ENCODE assay signal across 13 cellular contexts in the genomic region with DNA sequence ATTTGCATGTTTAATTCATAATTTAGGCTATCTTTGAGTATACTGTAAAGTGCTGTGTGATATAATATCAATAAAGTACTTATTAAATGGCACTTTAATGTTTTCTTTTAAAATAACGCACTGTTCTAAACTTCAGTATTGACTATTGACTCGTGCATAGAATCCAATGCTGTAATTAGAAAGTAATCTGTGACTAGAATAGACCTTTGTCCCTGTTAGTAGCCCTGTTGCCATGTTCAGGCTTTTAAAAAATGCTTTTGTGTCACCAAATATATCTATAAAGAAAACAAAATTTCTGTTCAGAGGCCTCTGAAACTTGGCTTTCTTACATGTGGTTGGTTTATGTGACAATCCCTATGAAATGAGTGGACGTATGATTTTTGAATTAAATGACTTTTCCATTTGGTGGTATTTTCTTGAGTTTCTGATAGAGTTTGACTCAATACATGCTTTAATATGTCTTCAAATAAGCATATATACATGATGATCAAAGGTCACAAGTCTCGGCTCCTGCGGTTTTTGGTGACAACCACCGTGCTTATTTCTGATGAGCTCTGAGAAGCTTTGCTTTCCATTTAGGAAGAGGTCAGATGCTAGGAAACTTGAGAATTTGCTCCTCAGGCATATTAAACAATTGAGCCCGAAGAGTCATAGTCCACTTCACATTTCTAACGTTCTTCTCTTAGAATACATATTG.
A peak's percentile ranks its signal among the peaks of the same experiment; 100 is the strongest.
DNase-seq lines count a peak whose midpoint lies in the region; ATAC-seq and TF ChIP-seq lines count a peak whose summit lies in the region.
"Had no signal": no experiment of that assay in that cellular context is flagged by ENCODE, and none has a peak within 500 bp of the region (broad histone marks: within the 10 kb centered on the region; RNA-seq: fewer than 3 reads in every experiment).

No MANE protein-coding gene starts in this region.

- WGBS in GM23248 (ENCODE audit: low coverage in 1 of 2, low lambda C conversion rate in 2 of 2, missing lambda C conversion rate in 2 of 2), 2 experiments, result 88% methylated on average over 8 of the region's 8 CpGs
- WGBS in right lobe of liver (ENCODE audit: insufficient coverage, low coverage, low lambda C conversion rate, missing lambda C conversion rate), result 54% methylated on average over 8 of the region's 8 CpGs
- whole genome bisulfite sequencing in testis, 2 donors, result 88 to 89% methylated on average over 8 of the region's 8 CpGs

- no peak overlapping the region for H3K27ac ChIP-seq in GM23248
- peak overlapping the region; percentile 66 to 96 (median 77) for H3K27ac ChIP-seq in right lobe of liver
- no peak overlapping the region for H3K27ac ChIP-seq in testis
- H3K27ac ChIP-seq: SJSA1 had no signal

- peak overlapping the region; percentile 86 for H3K27ac Mint-ChIP-seq in activated CD4-positive, alpha-beta T cell treated with anti-CD3 and anti-CD28 coated beads for 36 hours
- peak overlapping the region; percentile 87 for H3K27ac Mint-ChIP-seq in activated T-helper 1 cell treated with anti-CD3 and anti-CD28 coated beads, Interleukin-12 subunit alpha, Interleukin-12 subunit beta, Interleukin-2, Interleukin-4 antibody, amounts not matched to agents 30 ng/mL and 10 ng/mL and 1 ng/mL, durations not matched to agents 14 hours and 24 hours and 36 hours

- no peak for TF ChIP-seq POLR2A in right lobe of liver (IDR thresholded peaks at IDR 0.05)
- TF ChIP-seq POLR2A in testis (IDR thresholded peaks at IDR 0.05), result no peak

- H3K4me2 ChIP-seq in GM23248 (ENCODE audit: unreplicated experiment), result no peak overlapping the region

- H3K9me3 Mint-ChIP-seq in activated CD4-positive, alpha-beta T cell treated with anti-CD3 and anti-CD28 coated beads for 36 hours (ENCODE audit: low read depth), result no peaks in the 10 kb centered on the region
- H3K9me3 Mint-ChIP-seq in activated T-helper 1 cell treated with anti-CD3 and anti-CD28 coated beads, Interleukin-12 subunit alpha, Interleukin-12 subunit beta, Interleukin-2, Interleukin-4 antibody, amounts not matched to agents 30 ng/mL and 10 ng/mL and 1 ng/mL, durations not matched to agents 14 hours and 24 hours and 36 hours, result no peaks in the 10 kb centered on the region

- no peaks in the 10 kb centered on the region for H3K36me3 Mint-ChIP-seq in activated CD4-positive, alpha-beta T cell treated with anti-CD3 and anti-CD28 coated beads for 36 hours (ENCODE audit: low read depth)
- peaks cover 3% of the 10 kb centered on the region for H3K36me3 Mint-ChIP-seq in activated T-helper 1 cell treated with anti-CD3 and anti-CD28 coated beads, Interleukin-12 subunit alpha, Interleukin-12 subunit beta, Interleukin-2, Interleukin-4 antibody, amounts not matched to agents 30 ng/mL and 10 ng/mL and 1 ng/mL, durations not matched to agents 14 hours and 24 hours and 36 hours (ENCODE audit: low read depth)

- H2AFZ ChIP-seq in GM23248, result peak overlapping the region; percentile 52; the same call in 1 of the 2 replicates

- no peak overlapping the region for H3K4me3 Mint-ChIP-seq in activated CD4-positive, alpha-beta T cell treated with anti-CD3 and anti-CD28 coated beads for 36 hours
- H3K4me3 Mint-ChIP-seq in activated T-helper 1 cell treated with anti-CD3 and anti-CD28 coated beads, Interleukin-12 subunit alpha, Interleukin-12 subunit beta, Interleukin-2, Interleukin-4 antibody, amounts not matched to agents 30 ng/mL and 10 ng/mL and 1 ng/mL, durations not matched to agents 14 hours and 24 hours and 36 hours, result peak overlapping the region; percentile 43

- H3K79me2 ChIP-seq in GM23248 (ENCODE audit: insufficient read depth), result no peaks in the 10 kb centered on the region

- intact Hi-C loops in activated CD4-positive, alpha-beta T cell treated with anti-CD3 and anti-CD28 coated beads for 36 hours (cut with DNase I, micrococcal nuclease), result loop anchor here (2.0 to 10.0 kb wide), 3 partner anchors 176 to 599 kb away; no protein-coding TSS in a partner anchor
- intact Hi-C loops in activated T-helper 1 cell treated with anti-CD3 and anti-CD28 coated beads, Interleukin-12 subunit alpha, Interleukin-12 subunit beta, Interleukin-2, Interleukin-4 antibody, amounts not matched to agents 30 ng/mL and 10 ng/mL and 1 ng/mL, durations not matched to agents 14 hours and 24 hours and 36 hours (cut with micrococcal nuclease), result loop anchor here (1.0 to 10.0 kb wide), 2 partner anchors 31 to 466 kb away; no protein-coding TSS in a partner anchor
- intact Hi-C loops in right lobe of liver (cut with DNase I) (no loop called here), testis (cut with DNase I; ENCODE audit: low total_unique reads) (no loop called here)

- H3F3A ChIP-seq in GM23248 (ENCODE audit: insufficient read depth), result peaks cover 9% of the 10 kb centered on the region; the same call in 1 of the 2 replicates

- H3K9me3 ChIP-seq in GM23248 (ENCODE audit: low read depth), result no peaks in the 10 kb centered on the region
- no peaks in the 10 kb centered on the region for H3K9me3 ChIP-seq in right lobe of liver
- no peaks in the 10 kb centered on the region for H3K9me3 ChIP-seq in testis
- H3K9me3 ChIP-seq: esophagus muscularis mucosa, SJSA1 had no signal

- TF ChIP-seq CTCF in right lobe of liver (IDR thresholded peaks at IDR 0.05) (no peak), testis (IDR thresholded peaks at IDR 0.05) (no peak)

- H3K4me1 Mint-ChIP-seq in activated CD4-positive, alpha-beta T cell treated with anti-CD3 and anti-CD28 coated beads for 36 hours, result peaks cover 26% of the 10 kb centered on the region
- H3K4me1 Mint-ChIP-seq in activated T-helper 1 cell treated with anti-CD3 and anti-CD28 coated beads, Interleukin-12 subunit alpha, Interleukin-12 subunit beta, Interleukin-2, Interleukin-4 antibody, amounts not matched to agents 30 ng/mL and 10 ng/mL and 1 ng/mL, durations not matched to agents 14 hours and 24 hours and 36 hours (ENCODE audit: low read depth), result peaks cover 48% of the 10 kb centered on the region

- POLR2A ChIA-PET in activated CD4-positive, alpha-beta T cell treated with anti-CD3 and anti-CD28 coated beads for 36 hours (lab: Charles Lee), result interaction anchor here (1.1 kb wide), 1 partner anchor 45 kb away, joined by 6 read pairs; no protein-coding TSS in a partner anchor

- no peaks in the 10 kb centered on the region for H3K9me2 ChIP-seq in GM23248 (ENCODE audit: insufficient read depth)

- H3K9ac ChIP-seq in GM23248, result no peak overlapping the region

- no peaks in the 10 kb centered on the region for H3K27me3 ChIP-seq in GM23248 (replicated peaks; ENCODE audit: insufficient read depth)
- H3K27me3 ChIP-seq in right lobe of liver, result no peaks in the 10 kb centered on the region
- H3K27me3 ChIP-seq in testis, result no peaks in the 10 kb centered on the region
- H3K27me3 ChIP-seq: esophagus muscularis mucosa, SJSA1 had no signal

- no peak overlapping the region for H3K4me3 ChIP-seq in GM23248
- H3K4me3 ChIP-seq in right lobe of liver, result no peak overlapping the region
- no peak overlapping the region for H3K4me3 ChIP-seq in testis
- H3K4me3 ChIP-seq: esophagus muscularis mucosa, SJSA1 had no signal

- in situ Hi-C loops in GM23248 (cut with MboI), result no loop called here
- in situ Hi-C loops in ACHN (cut with HindIII; ENCODE audit: low pct_ligation_motif_present, low pct_unique_long_range_greater_than_20kb, low sequenced_read_pairs), result no loop called here

- H3K4me1 ChIP-seq in GM23248 (ENCODE audit: insufficient read depth), result peaks cover 22% of the 10 kb centered on the region
- H3K4me1 ChIP-seq in right lobe of liver, result peaks cover 0 to 56% (median 18%) of the 10 kb centered on the region in 4 donors
- H3K4me1 ChIP-seq in testis, result no peaks in the 10 kb centered on the region

- CTCF ChIA-PET in activated CD4-positive, alpha-beta T cell treated with anti-CD3 and anti-CD28 coated beads for 36 hours (lab: Charles Lee), result interaction anchor here (0.5 to 1.7 kb wide), 5 partner anchors 12 to 1217 kb away, joined by 3 read pairs; no protein-coding TSS in a partner anchor

- no peaks in the 10 kb centered on the region for H4K20me1 ChIP-seq in GM23248 (ENCODE audit: insufficient read depth)

- H3K36me3 ChIP-seq in GM23248 (ENCODE audit: low read depth) (no peaks in the 10 kb centered on the region), right lobe of liver (no peaks in the 10 kb centered on the region), testis (ENCODE audit: low read depth, missing control alignments) (no peaks in the 10 kb centered on the region)
- H3K36me3 ChIP-seq: SJSA1 had no signal

- no peaks in the 10 kb centered on the region for H3K27me3 Mint-ChIP-seq in activated CD4-positive, alpha-beta T cell treated with anti-CD3 and anti-CD28 coated beads for 36 hours
- no peaks in the 10 kb centered on the region for H3K27me3 Mint-ChIP-seq in activated T-helper 1 cell treated with anti-CD3 and anti-CD28 coated beads, Interleukin-12 subunit alpha, Interleukin-12 subunit beta, Interleukin-2, Interleukin-4 antibody, amounts not matched to agents 30 ng/mL and 10 ng/mL and 1 ng/mL, durations not matched to agents 14 hours and 24 hours and 36 hours (ENCODE audit: insufficient read depth)

- peak; percentile 64 for DNase-seq in activated CD4-positive, alpha-beta T cell treated with anti-CD3 and anti-CD28 coated beads for 36 hours
- no peak for DNase-seq in activated CD4-positive, alpha-beta T cell treated with anti-CD3 and anti-CD28 coated beads, Interleukin-2, amount 50 U/mL, for 4 hours
- no peak for DNase-seq in GM23248
- DNase-seq in activated T-helper 1 cell treated with anti-CD3 and anti-CD28 coated beads, Interleukin-12 subunit alpha, Interleukin-12 subunit beta, Interleukin-2, Interleukin-4 antibody, amounts not matched to agents 30 ng/mL and 10 ng/mL and 1 ng/mL, durations not matched to agents 14 hours and 24 hours and 36 hours (ENCODE audit: low spot score), result no peak
- DNase-seq in right lobe of liver, result no peak
- no peak for DNase-seq in ACHN
- no peak for DNase-seq in testis
- no peak for DNase-seq in NCI-H146 (lab: John Stamatoyannopoulos, UW)
- DNase-seq: 8988T, dermis blood vessel endothelial cell, KG1 had no signal

- no peak for ATAC-seq in activated CD4-positive, alpha-beta T cell treated with anti-CD3 and anti-CD28 coated beads for 36 hours
- ATAC-seq in right lobe of liver, result peak in 3 of 4 donors; percentile 18 to 40 (median 35)

Comparison
In these comparisons a context has a peak if more than half of its experiments do, and no peak if none do; other contexts are left out.
1. H3K27ac ChIP-seq: peak in right lobe of liver (3 of 3); none in GM23248 (single experiment) and testis (0 of 2).
2. intact Hi-C loops: an anchor here in activated CD4-positive, alpha-beta T cell treated with anti-CD3 and anti-CD28 coated beads for 36 hours (2.0 to 10.0 kb wide) and activated T-helper 1 cell treated with anti-CD3 and anti-CD28 coated beads, Interleukin-12 subunit alpha, Interleukin-12 subunit beta, Interleukin-2, Interleukin-4 antibody, amounts not matched to agents 30 ng/mL and 10 ng/mL and 1 ng/mL, durations not matched to agents 14 hours and 24 hours and 36 hours (1.0 to 10.0 kb wide); none called in right lobe of liver and testis.